ENCODE assay signal across 9 cellular contexts in genomic region chr1:83508485-83509151, GRCh38.
A peak's percentile ranks its signal among the peaks of the same experiment; 100 is the strongest.
DNase-seq lines count a peak whose midpoint lies in the region; ATAC-seq and TF ChIP-seq lines count a peak whose summit lies in the region.
"Had no signal": no experiment of that assay in that cellular context is flagged by ENCODE, and none has a peak within 500 bp of the region (broad histone marks: within the 10 kb centered on the region; RNA-seq: fewer than 3 reads in every experiment).

No MANE protein-coding gene starts in this region.

- no peak for TF ChIP-seq CTCF in GM23338 (conservative IDR thresholded peaks at IDR 0.05; ENCODE audit: low read depth in 2 of 2)
- no peak for TF ChIP-seq CTCF in brain microvascular endothelial cell (IDR thresholded peaks at IDR 0.05; ENCODE audit: low read depth, low read length, missing control alignments)
- no peak for TF ChIP-seq CTCF in A673 (conservative IDR thresholded peaks at IDR 0.05; ENCODE audit: low read depth, low read length)

- no peak overlapping the region for H2BK120ac ChIP-seq in trophoblast cell (ENCODE audit: insufficient read depth, low read length, poor library complexity)

- H2BK12ac ChIP-seq in trophoblast cell (ENCODE audit: low read length): no peak overlapping the region

- H3K27ac ChIP-seq in GM23338 (ENCODE audit: low read depth): no peak overlapping the region
- no peak overlapping the region for H3K27ac ChIP-seq in brain microvascular endothelial cell
- peak overlapping the region; percentile 89 for H3K27ac ChIP-seq in trophoblast cell (ENCODE audit: low read depth, low read length)
- no peak overlapping the region for H3K27ac ChIP-seq in A673 (ENCODE audit: low read depth, low read length, poor library complexity, severe bottlenecking)

- no TSS peak for BruUV-seq in A673 (replicated peaks; lab: Mats Ljungman, UMichigan)

- peaks cover 2% of the 10 kb centered on the region for H3K27me3 Mint-ChIP-seq in GM23338 (ENCODE audit: insufficient read depth, low read depth, poor library complexity)
- H3K27me3 Mint-ChIP-seq: natural killer cell treated with Interleukin-12 subunit alpha and Interleukin-12 subunit beta and Interleukin-15 and Interleukin-18, amount 100 ng/mL, for 72 hours had no signal

- DNase-seq in GM23338 (ENCODE audit: low spot score) (peak; percentile 1), NOMO-1 (lab: John Stamatoyannopoulos, UW; ENCODE audit: unreplicated experiment in 2 of 2) (peak; percentile 37 to 45), brain microvascular endothelial cell (peak; percentile 49), trophoblast cell (peak; percentile 11 to 44), A673 (ENCODE audit: low spot score) (no peak), iPS-NIHi7 (ENCODE audit: extremely low spot score) (no peak), NCI-H524 treated with DMSO at 0.1 percent for 48 hours (lab: John Stamatoyannopoulos, UW) (no peak)

- no peak overlapping the region for H4K8ac ChIP-seq in trophoblast cell (ENCODE audit: low read depth, low read length)

- H3F3A ChIP-seq in GM23338 (replicated peaks; ENCODE audit: low read depth): no peaks in the 10 kb centered on the region

- no peaks in the 10 kb centered on the region for H3K9me2 ChIP-seq in GM23338 (ENCODE audit: insufficient read depth)

- H3K23ac ChIP-seq in trophoblast cell (ENCODE audit: low read length): no peak overlapping the region

- intact Hi-C loops in A673 (cut with micrococcal nuclease; ENCODE audit: unreplicated experiment): no loop called here

- no peaks in the 10 kb centered on the region for H3K9me3 Mint-ChIP-seq in GM23338

- no peaks in the 10 kb centered on the region for H3K9me3 ChIP-seq in trophoblast cell (ENCODE audit: insufficient read depth, low read depth, low read length)
- no peaks in the 10 kb centered on the region for H3K9me3 ChIP-seq in A673 (ENCODE audit: low read depth, low read length, poor library complexity, severe bottlenecking)

- ATAC-seq in GM18502 (IDR thresholded peaks at IDR 0.05; ENCODE audit: poor library complexity, unreplicated experiment) (peak; percentile 98), GM23338 (no peak)

- POLR2A ChIA-PET in A673 (lab: Charles Lee; ENCODE audit: low non-redundant PET): no interaction called here

- in situ Hi-C loops in brain microvascular endothelial cell (cut with HindIII; ENCODE audit: low pct_ligation_motif_present, low sequenced_read_pairs): no loop called here

- H3K18ac ChIP-seq in trophoblast cell (ENCODE audit: low read length): no peak overlapping the region

- H2BK5ac ChIP-seq in trophoblast cell (ENCODE audit: low read depth, low read length, poor library complexity): no peak overlapping the region

- H3K4ac ChIP-seq in trophoblast cell (ENCODE audit: low read depth, low read length): no peak overlapping the region

- no peak overlapping the region for H3K9ac ChIP-seq in trophoblast cell (ENCODE audit: low read length)

- H3K27ac Mint-ChIP-seq in GM23338: no peak overlapping the region

- peaks cover 5% of the 10 kb centered on the region; the same call in 1 of the 2 replicates for H3K4me1 ChIP-seq in GM23338 (ENCODE audit: insufficient read depth)
- H3K4me1 ChIP-seq in trophoblast cell (ENCODE audit: control insufficient read depth in 1 of 2, insufficient read depth in 2 of 2, low read length in 2 of 2): peaks cover 0 to 4% of the 10 kb centered on the region in 2 experiments
- peaks cover 17% of the 10 kb centered on the region for H3K4me1 ChIP-seq in A673 (ENCODE audit: insufficient read depth, low read length, poor library complexity, severe bottlenecking)

- H3K4me1 Mint-ChIP-seq in GM23338: peaks cover 13% of the 10 kb centered on the region; the same call in 2 of the 3 replicates

- H4K12ac ChIP-seq in trophoblast cell (ENCODE audit: low read depth, low read length): no peak overlapping the region

- no peaks in the 10 kb centered on the region for H4K20me1 ChIP-seq in GM23338 (replicated peaks; ENCODE audit: insufficient read depth)

- CTCF ChIA-PET in A673 (lab: Charles Lee): no interaction called here

- H2AFZ ChIP-seq in GM23338 (peak overlapping the region; percentile 56; the same call in 1 of the 2 replicates), trophoblast cell (ENCODE audit: insufficient read depth, low read length, poor library complexity) (no peak overlapping the region)

- H3K4me2 ChIP-seq in GM23338: no peak overlapping the region
- H3K4me2 ChIP-seq in trophoblast cell (ENCODE audit: low read length): no peak overlapping the region

- WGBS in trophoblast cell (ENCODE audit: extremely low coverage, insufficient coverage, insufficient read length): no CpG with 5 or more reads among the region's 3 CpGs

- no peaks in the 10 kb centered on the region for H3K36me3 ChIP-seq in GM23338 (ENCODE audit: insufficient read depth)
- H3K36me3 ChIP-seq in brain microvascular endothelial cell (replicated peaks): no peaks in the 10 kb centered on the region
- no peaks in the 10 kb centered on the region for H3K36me3 ChIP-seq in trophoblast cell (ENCODE audit: control insufficient read depth in 1 of 2, insufficient read depth in 2 of 2, low read length in 2 of 2)
- no peaks in the 10 kb centered on the region for H3K36me3 ChIP-seq in A673 (ENCODE audit: insufficient read depth, low read length, poor library complexity, severe bottlenecking)

- no peaks in the 10 kb centered on the region for H3K79me2 ChIP-seq in GM23338 (replicated peaks; ENCODE audit: insufficient read depth)
- H3K79me2 ChIP-seq in trophoblast cell (ENCODE audit: control insufficient read depth, insufficient read depth, low read length, poor library complexity): no peaks in the 10 kb centered on the region

- H3K4me3 ChIP-seq in GM23338 (no peak overlapping the region), brain microvascular endothelial cell (ENCODE audit: low read depth, low read length) (no peak overlapping the region), trophoblast cell (ENCODE audit: low read depth, low read length) (no peak overlapping the region), A673 (ENCODE audit: low read depth, low read length, poor library complexity, severe bottlenecking) (no peak overlapping the region)

- H3K14ac ChIP-seq in trophoblast cell (ENCODE audit: low read length): no peak overlapping the region

- peaks cover 3% of the 10 kb centered on the region for H3K79me1 ChIP-seq in trophoblast cell (ENCODE audit: low read length)

- H3K4me3 Mint-ChIP-seq in GM23338: no peak overlapping the region
- H3K4me3 Mint-ChIP-seq: natural killer cell treated with Interleukin-12 subunit alpha and Interleukin-12 subunit beta and Interleukin-15 and Interleukin-18, amount 100 ng/mL, for 72 hours had no signal

- no peaks in the 10 kb centered on the region for H3K36me3 Mint-ChIP-seq in GM23338 (ENCODE audit: low read depth)
- H3K36me3 Mint-ChIP-seq: natural killer cell treated with Interleukin-12 subunit alpha and Interleukin-12 subunit beta and Interleukin-15 and Interleukin-18, amount 100 ng/mL, for 72 hours had no signal

- H3K27me3 ChIP-seq in GM23338 (ENCODE audit: insufficient read depth) (no peaks in the 10 kb centered on the region), brain microvascular endothelial cell (replicated peaks) (no peaks in the 10 kb centered on the region), trophoblast cell (ENCODE audit: insufficient read depth, low read length) (no peaks in the 10 kb centered on the region), A673 (replicated peaks; ENCODE audit: insufficient read depth, low read depth, low read length, poor library complexity) (peaks cover 13% of the 10 kb centered on the region)

- no peak overlapping the region for H2AK5ac ChIP-seq in trophoblast cell (ENCODE audit: low read length)

- no peak overlapping the region for H4K91ac ChIP-seq in trophoblast cell (ENCODE audit: low read depth, low read length)

Comparison
In these comparisons a context has a peak if more than half of its experiments do, and no peak if none do; other contexts are left out.
1. DNase-seq: peak in GM23338 (single experiment), NOMO-1 (2 of 2), brain microvascular endothelial cell (single experiment) and trophoblast cell (2 of 2); none in A673 (single experiment), iPS-NIHi7 (single experiment) and NCI-H524 treated with DMSO at 0.1 percent for 48 hours (single experiment).